ENCODE assay signal across 7 cellular contexts in genomic region chr9:112530868-112531267, GRCh38. TPM values are rescaled to one million over a fixed set of nuclear protein-coding genes. Genes with fewer than 3 reads are reported as not detected.
DNase-seq lines count a peak whose midpoint lies in the region; ATAC-seq, FAIRE-seq and TF ChIP-seq lines count a peak whose summit lies in the region.
"Not testable (repeated sequence)": the region's sequence is repeated elsewhere in the genome, so short reads cannot be mapped to it uniquely, and the experiment has no call there.

No MANE protein-coding gene starts in this region.

- POLR2A ChIA-PET in HepG2 (lab: Yijun Ruan, JAX), result not testable (repeated sequence)

- FAIRE-seq in HepG2 (lab: Jason Lieb, UNC), result not testable (repeated sequence)

- not testable (repeated sequence) for H3K9ac ChIP-seq in HepG2 (ENCODE audit: insufficient read depth, low read depth, low read length)

- TF ChIP-seq POLR2A in HepG2 (IDR thresholded peaks at IDR 0.05; ENCODE audit: insufficient read depth in 1 of 2, low read depth in 2 of 2, low read length in 2 of 2), result not testable (repeated sequence)

- H3K4me3 ChIP-seq in choroid plexus epithelial cell (ENCODE audit: low read depth, low read length); HepG2 (replicated peaks in 1 of 3; ENCODE audit: insufficient read depth in 1 of 3, low read depth in 2 of 3, low read length in 3 of 3): not testable (repeated sequence)

- in situ Hi-C loops in HepG2 (cut with HindIII; ENCODE audit: extremely low pct_ligation_motif_present, low pct_unique_long_range_greater_than_20kb), result not testable (repeated sequence)

- not testable (repeated sequence) for H3K36me3 Mint-ChIP-seq in activated CD4-positive, alpha-beta T cell treated with anti-CD3 and anti-CD28 coated beads, Interleukin-2, amount 10 ng/mL, durations not matched to agents 24 days and 14 days (ENCODE audit: low read depth)

- not testable (repeated sequence) for H3K4me3 Mint-ChIP-seq in activated CD4-positive, alpha-beta T cell treated with anti-CD3 and anti-CD28 coated beads, Interleukin-2, amount 10 ng/mL, durations not matched to agents 24 days and 14 days

- not testable (repeated sequence) for H3K27ac Mint-ChIP-seq in activated CD4-positive, alpha-beta T cell treated with anti-CD3 and anti-CD28 coated beads, Interleukin-2, amount 10 ng/mL, durations not matched to agents 24 days and 14 days

- not testable (repeated sequence) for TF ChIP-seq CTCF in choroid plexus epithelial cell (conservative IDR thresholded peaks at IDR 0.05; ENCODE audit: low read depth, low read length); HepG2 (CRISPR knock-in tag; IDR thresholded peaks at IDR 0.05)

- not testable (repeated sequence) for H3K4me2 ChIP-seq in HepG2 (ENCODE audit: low read depth, low read length)

- not testable (repeated sequence) for H3K27me3 Mint-ChIP-seq in activated CD4-positive, alpha-beta T cell treated with anti-CD3 and anti-CD28 coated beads, Interleukin-2, amount 10 ng/mL, durations not matched to agents 24 days and 14 days

- not testable (repeated sequence) for H3K36me3 ChIP-seq in HepG2 (replicated peaks in 1 of 2; ENCODE audit: control insufficient read depth in 1 of 2, insufficient read depth in 2 of 2, low read length in 2 of 2)

- WGBS in HepG2 (ENCODE audit: low lambda C conversion rate), result 100% methylated on average over 8 of the region's 8 CpGs

- H3K27ac ChIP-seq in HepG2 (ENCODE audit: extremely low read length, insufficient read depth, low read length), result not testable (repeated sequence)

- H3K27me3 ChIP-seq in HepG2 (ENCODE audit: control insufficient read depth in 1 of 2, insufficient read depth in 2 of 2, low read length in 2 of 2), result not testable (repeated sequence)

- ATAC-seq in HepG2, result not testable (repeated sequence)

- not testable (repeated sequence) for TF ChIP-seq RAD21 in Ishikawa (IDR thresholded peaks at IDR 0.05; ENCODE audit: low read depth); HepG2 (CRISPR knock-in tag; IDR thresholded peaks at IDR 0.05)

- peaks cover 62% of the 10 kb centered on the region for H3K79me2 ChIP-seq in HepG2 (ENCODE audit: insufficient read depth, low read length)

- peaks cover 16% of the 10 kb centered on the region for H3K4me1 ChIP-seq in HepG2 (ENCODE audit: insufficient read depth, low read length)

- intact Hi-C loops in activated CD4-positive, alpha-beta T cell treated with anti-CD3 and anti-CD28 coated beads, Interleukin-2, amount 10 ng/mL, durations not matched to agents 24 days and 14 days (cut with micrococcal nuclease); HepG2 (cut with micrococcal nuclease; ENCODE audit: unreplicated experiment): not testable (repeated sequence)

- DNase-seq in EH (ENCODE audit: low read depth) (peak; percentile 43), OCI-M1 (lab: John Stamatoyannopoulos, UW) (peak; percentile 28), choroid plexus epithelial cell (ENCODE audit: low read depth) (peak; percentile 42), fibroblast of peridontal ligament (ENCODE audit: extremely low read depth) (peak; percentile 12)
- DNase-seq in activated CD4-positive, alpha-beta T cell treated with anti-CD3 and anti-CD28 coated beads, Interleukin-2, amount 10 ng/mL, durations not matched to agents 24 days and 14 days, result peak; percentile 6
- DNase-seq in HepG2 (ENCODE audit: low spot score), result not testable (repeated sequence)

- not testable (repeated sequence) for H4K20me1 ChIP-seq in HepG2 (ENCODE audit: insufficient read depth, low read length)

- not testable (repeated sequence) for TF ChIP-seq EP300 in Ishikawa (IDR thresholded peaks at IDR 0.05; ENCODE audit: borderline replicate concordance); HepG2 (IDR thresholded peaks at IDR 0.05; ENCODE audit: low read depth in 2 of 2, low read length in 2 of 2); HepG2 (CRISPR knock-in tag; IDR thresholded peaks at IDR 0.05; ENCODE audit: borderline replicate concordance)

- CTCF ChIA-PET in HepG2 (lab: Yijun Ruan, JAX; ENCODE audit: low intra/inter-chr PET ratio, low total read pairs), result not testable (repeated sequence)

- not testable (repeated sequence) for H3K4me1 Mint-ChIP-seq in activated CD4-positive, alpha-beta T cell treated with anti-CD3 and anti-CD28 coated beads, Interleukin-2, amount 10 ng/mL, durations not matched to agents 24 days and 14 days

- H3K9me3 ChIP-seq in HepG2 (ENCODE audit: low read length), result not testable (repeated sequence)

- not testable (repeated sequence) for BruUV-seq in HepG2 (replicated peaks; lab: Mats Ljungman, UMichigan)

- H3K9me3 Mint-ChIP-seq in activated CD4-positive, alpha-beta T cell treated with anti-CD3 and anti-CD28 coated beads, Interleukin-2, amount 10 ng/mL, durations not matched to agents 24 days and 14 days, result not testable (repeated sequence)

- H2AFZ ChIP-seq in HepG2 (ENCODE audit: low read length), result not testable (repeated sequence)

TF ChIP-seq in Ishikawa, 13 proteins besides CTCF, POLR2A, EP300 and RAD21:
- peak; percentile 97 for TF ChIP-seq CEBPB (IDR thresholded peaks at IDR 0.05)
TF ChIP-seq in Ishikawa: peak in this region for 1; not testable (repeated sequence) for 12.

TF ChIP-seq in HepG2, 621 proteins besides CTCF, POLR2A, EP300 and RAD21:
- TF ChIP-seq CEBPG (CRISPR knock-in tag; IDR thresholded peaks at IDR 0.05) (peak; percentile 83), CEBPB (IDR thresholded peaks at IDR 0.05; ENCODE audit: borderline replicate concordance, low read depth, low read length) (peak; percentile 95)

RNA-seq across cellular contexts. Expression of gene KIAA1958, which starts 44.2 kb away (rescaled TPM):
- total RNA-seq in activated CD4-positive, alpha-beta T cell treated with anti-CD3 and anti-CD28 coated beads, Interleukin-2, amount 10 ng/mL, durations not matched to agents 24 days and 14 days, result 9.8 and 10.6 TPM in 2 replicates
- 8.5 and 11.4 TPM in 2 replicates for total RNA-seq in HepG2 (2016; rRNA removed; fragmentation: Illumina TruSeq; extraction: Trizol)
- total RNA-seq in HepG2 (2016; cell fraction: cytosol; rRNA removed; fragmentation: Illumina TruSeq; extraction: Trizol; ENCODE audit: low read depth), result 37.2 and 41.8 TPM in 2 replicates
- 8.4 and 11.0 TPM in 2 replicates for total RNA-seq in HepG2 (2016; cell fraction: insoluble cytoplasmic fraction; rRNA removed; fragmentation: Illumina TruSeq; extraction: Trizol)
- total RNA-seq in HepG2 (2016; cell fraction: membrane; rRNA removed; fragmentation: Illumina TruSeq; extraction: Trizol), result 29.3 and 29.7 TPM in 2 replicates
- total RNA-seq in HepG2 (2016; cell fraction: nucleus; rRNA removed; fragmentation: Illumina TruSeq; extraction: Trizol), result 14.1 and 15.2 TPM in 2 replicates
- polyA plus RNA-seq in HepG2 (2011; rRNA removed), result 8.5 and 10.3 TPM in 2 replicates
- 5.5 and 5.7 TPM in 2 replicates for polyA plus RNA-seq in HepG2 (2011; cell fraction: cytosol; rRNA removed)
- 17.1 and 17.6 TPM in 2 replicates for polyA plus RNA-seq in HepG2 (2011; cell fraction: nucleus; rRNA removed)
- polyA plus RNA-seq in HepG2 (2012), result 10.9 and 11.6 TPM in 2 replicates
- 0.46 and 0.57 TPM in 2 replicates for polyA plus RNA-seq in HepG2 (2016; cell fraction: cytosol; fragmentation: Illumina TruSeq; extraction: Trizol; ENCODE audit: low read depth)
- 6.0 and 6.8 TPM in 2 replicates for polyA plus RNA-seq in HepG2 (2016; cell fraction: insoluble cytoplasmic fraction; fragmentation: Illumina TruSeq; extraction: Trizol; ENCODE audit: low read depth)
- polyA plus RNA-seq in HepG2 (2016; cell fraction: membrane; fragmentation: Illumina TruSeq; extraction: Trizol; ENCODE audit: low read depth), result 1.8 and 1.9 TPM in 2 replicates
- polyA plus RNA-seq in HepG2 (2016; cell fraction: nucleus; fragmentation: Illumina TruSeq; extraction: Trizol; ENCODE audit: insufficient read depth, low read depth), result 7.2 and 8.5 TPM in 2 replicates
- 53.1 and 88.7 TPM in 2 replicates for polyA minus RNA-seq in HepG2 (2011; rRNA and poly(A)+ RNA removed; ENCODE audit: low replicate concordance)
- 22.1 and 29.8 TPM in 2 replicates for polyA minus RNA-seq in HepG2 (2011; cell fraction: cytosol; rRNA and poly(A)+ RNA removed)
- 49.7 and 55.7 TPM in 2 replicates for polyA minus RNA-seq in HepG2 (2011; cell fraction: nucleus; rRNA and poly(A)+ RNA removed)
